Comparison of ENCODE assay signal across 8 cellular contexts in the genomic region with DNA sequence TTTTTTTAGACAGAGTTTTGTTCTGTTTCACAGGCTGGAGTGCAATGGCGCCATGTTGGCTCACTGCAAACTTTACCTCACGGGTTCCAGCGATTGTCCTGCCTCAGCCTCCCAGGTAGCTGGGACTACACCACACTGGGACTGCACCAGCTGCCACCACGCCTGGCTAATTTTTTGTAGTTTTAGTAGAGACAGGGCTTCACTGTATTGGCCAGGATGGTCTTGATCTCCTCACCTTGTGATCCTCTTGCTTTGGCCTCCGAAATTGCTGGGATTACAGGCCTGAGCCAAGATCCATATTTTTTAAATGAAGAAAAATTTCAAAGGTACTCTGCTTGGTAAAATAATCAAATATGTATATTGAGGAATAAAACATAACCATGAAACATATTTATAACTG.
DNase-seq lines count a peak whose midpoint lies in the region; ATAC-seq, FAIRE-seq and TF ChIP-seq lines count a peak whose summit lies in the region.
"Not testable (repeated sequence)": the region's sequence is repeated elsewhere in the genome, so short reads cannot be mapped to it uniquely, and the experiment has no call there.

No MANE protein-coding gene starts in this region.

- not testable (repeated sequence) for H3K27ac Mint-ChIP-seq in CD8-positive, alpha-beta T cell; stimulated activated naive CD8-positive, alpha-beta T cell treated with anti-CD3 and anti-CD28 coated beads, Interleukin-15, amount 100 ng/mL, for 72 hours

- not testable (repeated sequence) for H3K27me3 ChIP-seq in CD8-positive, alpha-beta T cell (ENCODE audit: insufficient read depth, low read length); mesendoderm (ENCODE audit: insufficient read depth, low read length, poor library complexity)

- H2BK120ac ChIP-seq in mesendoderm (ENCODE audit: low read depth, low read length): peak overlapping the region; percentile 1

- H3K4me3 ChIP-seq in CD8-positive, alpha-beta T cell (ENCODE audit: low read depth, low read length); fibroblast of pulmonary artery (replicated peaks; ENCODE audit: low read depth, low read length); mesendoderm (ENCODE audit: low read length): not testable (repeated sequence)

- H2BK5ac ChIP-seq in mesendoderm (ENCODE audit: low read length): not testable (repeated sequence)

- H3K18ac ChIP-seq in mesendoderm (ENCODE audit: low read length): not testable (repeated sequence)

- not testable (repeated sequence) for H4K5ac ChIP-seq in mesendoderm (ENCODE audit: low read length)

- H3K9me3 Mint-ChIP-seq in CD8-positive, alpha-beta T cell: peaks cover 30% of the 10 kb centered on the region
- H3K9me3 Mint-ChIP-seq in stimulated activated naive CD8-positive, alpha-beta T cell treated with anti-CD3 and anti-CD28 coated beads, Interleukin-15, amount 100 ng/mL, for 72 hours: peaks cover 37 to 53% of the 10 kb centered on the region in 2 donors

- H3K27me3 Mint-ChIP-seq in CD8-positive, alpha-beta T cell (ENCODE audit: low read depth); stimulated activated naive CD8-positive, alpha-beta T cell treated with anti-CD3 and anti-CD28 coated beads, Interleukin-15, amount 100 ng/mL, for 72 hours: not testable (repeated sequence)

- not testable (repeated sequence) for H3K4me1 Mint-ChIP-seq in CD8-positive, alpha-beta T cell (ENCODE audit: low read depth); stimulated activated naive CD8-positive, alpha-beta T cell treated with anti-CD3 and anti-CD28 coated beads, Interleukin-15, amount 100 ng/mL, for 72 hours

- H2BK15ac ChIP-seq in mesendoderm (replicated peaks; ENCODE audit: low read depth): not testable (repeated sequence)

- H3K36me3 ChIP-seq in CD8-positive, alpha-beta T cell (ENCODE audit: insufficient read depth, low read length); mesendoderm (ENCODE audit: control insufficient read depth, insufficient read depth, low read length): not testable (repeated sequence)

- H3K36me3 Mint-ChIP-seq in CD8-positive, alpha-beta T cell: not testable (repeated sequence)

- H3K4me1 ChIP-seq in CD8-positive, alpha-beta T cell (ENCODE audit: insufficient read depth, low read length); mesendoderm (ENCODE audit: control insufficient read depth, low read depth, low read length): not testable (repeated sequence)

- ATAC-seq in CD8-positive, alpha-beta T cell: peak; percentile 40
- ATAC-seq in GM21528 (IDR thresholded peaks at IDR 0.05; ENCODE audit: low FRiP score, unreplicated experiment) (peak; percentile 97), HG03175 (IDR thresholded peaks at IDR 0.05; ENCODE audit: unreplicated experiment) (peak; percentile 67)
- peak; percentile 83 for ATAC-seq in stimulated activated naive CD8-positive, alpha-beta T cell treated with anti-CD3 and anti-CD28 coated beads, Interleukin-15, amount 100 ng/mL, for 72 hours

- H3K4me3 Mint-ChIP-seq in CD8-positive, alpha-beta T cell; stimulated activated naive CD8-positive, alpha-beta T cell treated with anti-CD3 and anti-CD28 coated beads, Interleukin-15, amount 100 ng/mL, for 72 hours: not testable (repeated sequence)

- no CpG with 5 or more reads among the region's 5 CpGs for WGBS in mesendoderm (ENCODE audit: extremely low coverage, insufficient coverage, low lambda C conversion rate)

- H3K27ac ChIP-seq in CD8-positive, alpha-beta T cell (ENCODE audit: low read depth, low read length); mesendoderm (ENCODE audit: low read depth, low read length): not testable (repeated sequence)

- H3K4me2 ChIP-seq in mesendoderm (ENCODE audit: low read length): not testable (repeated sequence)

- CTCF ChIA-PET in CD8-positive, alpha-beta T cell (lab: Charles Lee): not testable (repeated sequence)

- H3K79me1 ChIP-seq in mesendoderm (ENCODE audit: low read length): not testable (repeated sequence)

- not testable (repeated sequence) for H3K9ac ChIP-seq in mesendoderm (ENCODE audit: low read length)

- H4K8ac ChIP-seq in mesendoderm (ENCODE audit: low read depth, low read length): not testable (repeated sequence)

- not testable (repeated sequence) for TF ChIP-seq CTCF in CD8-positive, alpha-beta T cell (IDR thresholded peaks at IDR 0.05); fibroblast of pulmonary artery (IDR thresholded peaks at IDR 0.05; ENCODE audit: low read length, missing control alignments)

- DNase-seq in CD8-positive, alpha-beta T cell: peak in 1 of 7 experiments; percentile 48
- peak; percentile 95 for DNase-seq in RCC 7860 (ENCODE audit: low spot score)
- DNase-seq in activated naive CD4-positive, alpha-beta T cell treated with anti-CD3 and anti-CD28 coated beads, Interleukin-2, amount 50 U/mL, for 16 hours: peak; percentile 59
- peak; percentile 83 for DNase-seq in fibroblast of pulmonary artery (ENCODE audit: low read depth)
- DNase-seq in mesendoderm: peak; percentile 100
- peak in 1 of 2 donors; percentile 36 for DNase-seq in stimulated activated naive CD8-positive, alpha-beta T cell treated with anti-CD3 and anti-CD28 coated beads, Interleukin-15, amount 100 ng/mL, for 72 hours

- H2AK5ac ChIP-seq in mesendoderm (ENCODE audit: low read length): not testable (repeated sequence)

- not testable (repeated sequence) for H3K9me3 ChIP-seq in CD8-positive, alpha-beta T cell (ENCODE audit: low read length)

- H3K4ac ChIP-seq in mesendoderm (ENCODE audit: low read depth, low read length): not testable (repeated sequence)

- intact Hi-C loops in CD8-positive, alpha-beta T cell (cut with DNase I, micrococcal nuclease): not testable (repeated sequence)

- not testable (repeated sequence) for H3K79me2 ChIP-seq in mesendoderm (ENCODE audit: control insufficient read depth, insufficient read depth, low read length)

- H3K56ac ChIP-seq in mesendoderm (ENCODE audit: low read length): not testable (repeated sequence)

- H3K23ac ChIP-seq in mesendoderm (ENCODE audit: low read length): not testable (repeated sequence)

- not testable (repeated sequence) for FAIRE-seq in RCC 7860 (lab: Jason Lieb, UNC)

- POLR2A ChIA-PET in CD8-positive, alpha-beta T cell (lab: Charles Lee): not testable (repeated sequence)

Comparison
In these comparisons a context has a peak if more than half of its experiments do, and no peak if none do; other contexts are left out.
1. ATAC-seq: peak in every context shown above with its lines; median percentile 97 in GM21528; 83 in stimulated activated naive CD8-positive, alpha-beta T cell treated with anti-CD3 and anti-CD28 coated beads, Interleukin-15, amount 100 ng/mL, for 72 hours; 67 in HG03175; 40 in CD8-positive, alpha-beta T cell.